Comparison of ENCODE assay signal across 1 cellular context in the genomic region with DNA sequence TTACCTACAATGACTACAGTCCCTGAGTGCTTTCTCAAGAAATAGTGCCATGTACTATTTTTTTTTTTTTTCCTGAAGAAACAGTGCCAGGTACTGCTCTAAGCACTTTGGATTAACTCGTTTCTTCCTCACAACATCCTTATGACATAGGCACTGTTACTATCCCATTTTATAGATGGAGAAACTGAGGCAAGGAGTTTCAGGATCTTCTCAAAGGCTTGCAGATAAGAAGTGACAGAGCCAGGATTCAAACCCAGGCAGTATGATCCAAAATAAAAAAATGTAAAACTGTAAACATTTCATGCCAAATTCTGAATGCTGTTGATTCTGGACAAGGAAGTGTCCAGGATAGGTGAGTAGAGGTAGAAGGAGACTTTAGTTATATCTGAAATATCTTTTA.
TF ChIP-seq lines count a peak whose summit lies in the region.

No MANE protein-coding gene starts in this region.

TF ChIP-seq in H1, 55 proteins besides CTCF, POLR2A, EP300 and RAD21:
- TF ChIP-seq FOSL1 (IDR thresholded peaks at IDR 0.05; ENCODE audit: insufficient read depth, low read depth, low read length) (no peak), NANOG (IDR thresholded peaks at IDR 0.05; ENCODE audit: insufficient read depth, low read depth, low read length, poor library complexity, severe bottlenecking) (no peak), NRF1 (IDR thresholded peaks at IDR 0.05; ENCODE audit: low read depth, low read length) (no peak), RBBP5 (IDR thresholded peaks at IDR 0.05; ENCODE audit: borderline replicate concordance, low read depth, low read length) (no peak), BRCA1 (IDR thresholded peaks at IDR 0.05; ENCODE audit: low read depth, low read length) (no peak), SP4 (IDR thresholded peaks at IDR 0.05; ENCODE audit: low read length) (no peak), SIRT6 (IDR thresholded peaks at IDR 0.05; ENCODE audit: low read length) (no peak), SIN3A (conservative IDR thresholded peaks at IDR 0.05 in 1 of 2, IDR thresholded peaks at IDR 0.05 in 1 of 2; ENCODE audit: low read depth in 1 of 2, low read length in 2 of 2) (no peak)
